Comparison of ENCODE assay signal across 31 cellular contexts in genomic region chr11:125455851-125456250, GRCh38.
"Had no signal": no experiment of that assay in that cellular context is flagged by ENCODE, and none has a peak within 500 bp of the region (broad histone marks: within the 10 kb centered on the region; RNA-seq: fewer than 3 reads in every experiment).

No MANE protein-coding gene starts in this region.

- H3K4me1 ChIP-seq: foreskin keratinocyte, prostate gland had no signal

- H3K27ac ChIP-seq: coronary artery, esophagus muscularis mucosa, foreskin keratinocyte, heart right ventricle, left ventricle myocardium inferior, pancreas, prostate gland, sigmoid colon, testis, transverse colon, VCaP had no signal

- H3K36me3 Mint-ChIP-seq: activated CD4-positive, alpha-beta memory T cell treated with anti-CD3 and anti-CD28 coated beads for 36 hours; activated naive CD4-positive, alpha-beta T cell treated with anti-CD3 and anti-CD28 coated beads, Interleukin-2, amount 50 U/mL, for 72 hours had no signal

- H3K9me3 Mint-ChIP-seq: activated CD4-positive, alpha-beta memory T cell treated with anti-CD3 and anti-CD28 coated beads for 36 hours; activated CD4-positive, alpha-beta T cell treated with anti-CD3 and anti-CD28 coated beads, Interleukin-2, amount 10 ng/mL, durations not matched to agents 24 days and 14 days; activated naive CD4-positive, alpha-beta T cell treated with anti-CD3 and anti-CD28 coated beads, Interleukin-2, amount 50 U/mL, for 72 hours; activated T-helper 2 cell treated with anti-CD3 and anti-CD28 coated beads, Interferon-gamma antibody, Interleukin-2, Interleukin-4, amounts not matched to agents 10 μg/mL and 5 μg/mL and 100 μg/mL, durations not matched to agents 14 hours and 24 hours and 36 hours; natural killer cell treated with Interleukin-12 subunit alpha and Interleukin-12 subunit beta and Interleukin-15 and Interleukin-18, amount 100 ng/mL, for 72 hours; stimulated activated effector memory CD8-positive, alpha-beta T cell treated with anti-CD3 and anti-CD28 coated beads, Interleukin-12 subunit alpha, Interleukin-12 subunit beta, amount 100 ng/mL, for 72 hours; stimulated activated naive CD8-positive, alpha-beta T cell treated with anti-CD3 and anti-CD28 coated beads, Interleukin-15, amount 100 ng/mL, for 72 hours; T-helper 1 cell treated with Interleukin-12 subunit alpha and Interleukin-12 subunit beta and Interleukin-4 antibody, amounts not matched to agents 30 μg/mL and 1 μg/mL, for 36 hours had no signal

- H3K27me3 ChIP-seq: esophagus muscularis mucosa, foreskin keratinocyte, heart right ventricle, pancreas, sigmoid colon, testis, transverse colon had no signal

- H3K4me1 Mint-ChIP-seq: activated CD4-positive, alpha-beta T cell treated with anti-CD3 and anti-CD28 coated beads, Interleukin-2, amount 10 ng/mL, durations not matched to agents 24 days and 14 days; stimulated activated effector memory CD8-positive, alpha-beta T cell treated with anti-CD3 and anti-CD28 coated beads, Interleukin-12 subunit alpha, Interleukin-12 subunit beta, amount 100 ng/mL, for 72 hours had no signal

- ATAC-seq: activated naive CD4-positive, alpha-beta T cell treated with anti-CD3 and anti-CD28 coated beads, Interleukin-2, amount 50 U/mL, for 72 hours; foreskin keratinocyte; heart right ventricle; mucosa of descending colon; natural killer cell treated with Interleukin-12 subunit alpha and Interleukin-12 subunit beta and Interleukin-15 and Interleukin-18, amount 100 ng/mL, for 72 hours; pancreas; stimulated activated effector memory CD8-positive, alpha-beta T cell treated with anti-CD3 and anti-CD28 coated beads, Interleukin-12 subunit alpha, Interleukin-12 subunit beta, amount 100 ng/mL, for 72 hours; stimulated activated naive CD8-positive, alpha-beta T cell treated with anti-CD3 and anti-CD28 coated beads, Interleukin-15, amount 100 ng/mL, for 72 hours had no signal

- H3K36me3 ChIP-seq: heart right ventricle, left ventricle myocardium inferior, pancreas, prostate gland, transverse colon had no signal

- H3K27ac Mint-ChIP-seq: activated CD4-positive, alpha-beta memory T cell treated with anti-CD3 and anti-CD28 coated beads for 36 hours; activated CD4-positive, alpha-beta T cell treated with anti-CD3 and anti-CD28 coated beads, Interleukin-2, amount 10 ng/mL, durations not matched to agents 24 days and 14 days; activated T-helper 2 cell treated with anti-CD3 and anti-CD28 coated beads, Interferon-gamma antibody, Interleukin-2, Interleukin-4, amounts not matched to agents 10 μg/mL and 5 μg/mL and 100 μg/mL, durations not matched to agents 14 hours and 24 hours and 36 hours; natural killer cell treated with Interleukin-12 subunit alpha and Interleukin-12 subunit beta and Interleukin-15 and Interleukin-18, amount 100 ng/mL, for 72 hours; stimulated activated effector memory CD8-positive, alpha-beta T cell treated with anti-CD3 and anti-CD28 coated beads, Interleukin-12 subunit alpha, Interleukin-12 subunit beta, amount 100 ng/mL, for 72 hours; stimulated activated naive CD8-positive, alpha-beta T cell treated with anti-CD3 and anti-CD28 coated beads, Interleukin-15, amount 100 ng/mL, for 72 hours; T-helper 1 cell treated with Interleukin-12 subunit alpha and Interleukin-12 subunit beta and Interleukin-4 antibody, amounts not matched to agents 30 μg/mL and 1 μg/mL, for 36 hours had no signal

- H3K4me3 ChIP-seq: coronary artery, esophagus muscularis mucosa, heart right ventricle, left ventricle myocardium inferior, lung, mucosa of descending colon, pancreas, prostate gland, sigmoid colon, testis, transverse colon had no signal

- H3K9me3 ChIP-seq: esophagus muscularis mucosa, heart right ventricle, left ventricle myocardium inferior, mucosa of descending colon, pancreas, prostate gland, sigmoid colon, testis, transverse colon had no signal

- H3K4me3 Mint-ChIP-seq: activated CD4-positive, alpha-beta memory T cell treated with anti-CD3 and anti-CD28 coated beads for 36 hours; activated CD4-positive, alpha-beta T cell treated with anti-CD3 and anti-CD28 coated beads, Interleukin-2, amount 10 ng/mL, durations not matched to agents 24 days and 14 days; natural killer cell treated with Interleukin-12 subunit alpha and Interleukin-12 subunit beta and Interleukin-15 and Interleukin-18, amount 100 ng/mL, for 72 hours; stimulated activated effector memory CD8-positive, alpha-beta T cell treated with anti-CD3 and anti-CD28 coated beads, Interleukin-12 subunit alpha, Interleukin-12 subunit beta, amount 100 ng/mL, for 72 hours; stimulated activated naive CD8-positive, alpha-beta T cell treated with anti-CD3 and anti-CD28 coated beads, Interleukin-15, amount 100 ng/mL, for 72 hours; T-helper 1 cell treated with Interleukin-12 subunit alpha and Interleukin-12 subunit beta and Interleukin-4 antibody, amounts not matched to agents 30 μg/mL and 1 μg/mL, for 36 hours had no signal

- H3K27me3 Mint-ChIP-seq: activated CD4-positive, alpha-beta memory T cell treated with anti-CD3 and anti-CD28 coated beads for 36 hours; natural killer cell treated with Interleukin-12 subunit alpha and Interleukin-12 subunit beta and Interleukin-15 and Interleukin-18, amount 100 ng/mL, for 72 hours; stimulated activated naive CD8-positive, alpha-beta T cell treated with anti-CD3 and anti-CD28 coated beads, Interleukin-15, amount 100 ng/mL, for 72 hours had no signal

- DNase-seq: activated CD4-positive, alpha-beta memory T cell treated with anti-CD3 and anti-CD28 coated beads for 36 hours; activated CD4-positive, alpha-beta T cell treated with anti-CD3 and anti-CD28 coated beads, Interleukin-2, amount 10 ng/mL, durations not matched to agents 24 days and 14 days; activated CD4-positive, CD25-positive, alpha-beta regulatory T cell treated with anti-CD3 and anti-CD28 coated beads, Interleukin-2, amount 50 U/mL, for 72 hours; activated naive CD4-positive, alpha-beta T cell; activated T-cell treated with anti-CD3 and anti-CD28 coated beads, Interleukin-2, amount 50 U/mL, for 48 hours; anterior cingulate cortex; cerebellar nuclear complex; foreskin keratinocyte; heart right ventricle; left ventricle myocardium inferior; mucosa of descending colon; pancreas; retina; sigmoid colon; small intestine; stimulated activated CD4-positive, alpha-beta T cell treated with anti-CD3 and anti-CD28 coated beads, Interleukin-4, amount 100 ng/mL, for 24 hours; stimulated activated naive CD8-positive, alpha-beta T cell treated with anti-CD3 and anti-CD28 coated beads, Interleukin-15, amount 100 ng/mL, for 72 hours; SW 1271; T-helper 9 cell; testis; transverse colon had no signal
